Comparison of ENCODE assay signal across 12 cellular contexts in the genomic region with DNA sequence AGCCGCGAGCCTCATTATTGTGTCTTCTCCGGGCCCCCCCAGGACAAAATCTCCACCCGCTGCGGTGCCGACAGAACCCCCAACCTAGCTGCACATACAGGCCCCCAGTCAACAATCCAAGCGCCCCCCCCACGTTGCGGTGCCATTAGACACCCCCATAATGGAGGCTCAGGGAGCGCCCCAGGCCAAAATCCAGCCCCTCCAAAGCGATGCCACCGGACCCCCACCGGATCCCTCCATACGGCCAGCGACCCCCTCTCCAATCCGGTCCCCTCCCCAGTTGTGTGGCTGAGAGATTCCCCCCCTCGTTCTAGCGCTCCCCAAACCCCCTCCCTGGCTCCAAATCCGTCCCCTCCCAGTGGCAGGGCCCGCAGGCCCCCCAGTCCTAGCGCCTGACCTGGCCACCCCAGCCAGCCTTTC. TPM values are rescaled to one million over a fixed set of nuclear protein-coding genes. Genes with fewer than 3 reads are reported as not detected.
DNase-seq lines count a peak whose midpoint lies in the region; ATAC-seq and TF ChIP-seq lines count a peak whose summit lies in the region.
"Had no signal": no experiment of that assay in that cellular context is flagged by ENCODE, and none has a peak within 500 bp of the region (broad histone marks: within the 10 kb centered on the region; RNA-seq: fewer than 3 reads in every experiment).

No MANE protein-coding gene starts in this region.

- H3K9me3 ChIP-seq in heart right ventricle (no peaks in the 10 kb centered on the region), vagina (no peaks in the 10 kb centered on the region)

- H3K27me3 ChIP-seq in heart right ventricle (peaks cover 19 to 85% (median 58%) of the 10 kb centered on the region in 7 donors), vagina (no peaks in the 10 kb centered on the region)

- H3K4me1 Mint-ChIP-seq in endothelial cell (ENCODE audit: unreplicated experiment) = peaks cover 11% of the 10 kb centered on the region
- peaks cover 25% of the 10 kb centered on the region for H3K4me1 Mint-ChIP-seq in neural crest cell

- H3K4me3 ChIP-seq in heart right ventricle = peak overlapping the region in 9 of 10 donors; percentile 23 to 51 (median 46)
- H3K4me3 ChIP-seq in vagina = peak overlapping the region; percentile 42 to 45
- no peak overlapping the region for H3K4me3 ChIP-seq in foreskin fibroblast (ENCODE audit: low read depth in 1 of 2, low read length in 2 of 2)
- H3K4me3 ChIP-seq: lung had no signal

- H3K27ac ChIP-seq in heart right ventricle = peak overlapping the region in 1 of 10 donors; percentile 58
- peak overlapping the region; percentile 38 for H3K27ac ChIP-seq in vagina

- H3K9me3 Mint-ChIP-seq in endothelial cell (ENCODE audit: unreplicated experiment) (no peaks in the 10 kb centered on the region), neural crest cell (no peaks in the 10 kb centered on the region)

- no peak for TF ChIP-seq CTCF in heart right ventricle (IDR thresholded peaks at IDR 0.05)
- TF ChIP-seq CTCF in endothelial cell (IDR thresholded peaks at IDR 0.05; ENCODE audit: unreplicated experiment) = no peak
- TF ChIP-seq CTCF in neural crest cell (conservative IDR thresholded peaks at IDR 0.05) = no peak
- TF ChIP-seq CTCF in vagina (IDR thresholded peaks at IDR 0.05) = no peak
- no peak for TF ChIP-seq CTCF in foreskin fibroblast (IDR thresholded peaks at IDR 0.05; ENCODE audit: low read depth, low read length)

- peaks cover 6 to 31% (median 18%) of the 10 kb centered on the region in 9 donors for H3K4me1 ChIP-seq in heart right ventricle
- H3K4me1 ChIP-seq in vagina = peaks cover 16% of the 10 kb centered on the region

- DNase-seq in heart right ventricle (no peak), Right ventricle myocardium superior (no peak), endothelial cell (ENCODE audit: low spot score) (no peak), neural crest cell (ENCODE audit: low read depth, low spot score) (no peak), vagina (ENCODE audit: extremely low spot score in 2 of 2) (no peak), foreskin fibroblast (no peak)
- DNase-seq in activated T-cell treated with anti-CD3 and anti-CD28 coated beads, Interleukin-2, amount 50 U/mL, for 48 hours = no peak
- DNase-seq: erythroblast, GF-D8 had no signal

- peaks cover 24% of the 10 kb centered on the region for H3K27me3 Mint-ChIP-seq in endothelial cell (ENCODE audit: unreplicated experiment)
- peaks cover 44% of the 10 kb centered on the region for H3K27me3 Mint-ChIP-seq in neural crest cell (ENCODE audit: low read depth)

- H3K36me3 ChIP-seq in heart right ventricle = no peaks in the 10 kb centered on the region
- H3K36me3 ChIP-seq in vagina = no peaks in the 10 kb centered on the region

- H3K36me3 Mint-ChIP-seq in endothelial cell (ENCODE audit: low read depth, unreplicated experiment) (no peaks in the 10 kb centered on the region), neural crest cell (ENCODE audit: low read depth) (no peaks in the 10 kb centered on the region)

- intact Hi-C loops in heart right ventricle (cut with DNase I) (loop anchor here in 1 of 10 donors (10.0 kb wide), 1 partner anchor 54 kb away; the partner anchor contains the start of gene TNFAIP8L1), Right ventricle myocardium superior (cut with DNase I) (no loop called here), vagina (cut with DNase I) (no loop called here)

- WGBS in heart right ventricle, 2 donors = 0 to 1% methylated on average over 21 of the region's 21 CpGs

- TF ChIP-seq POLR2A in vagina (IDR thresholded peaks at IDR 0.05) = no peak

- peak overlapping the region; percentile 84 for H3K4me3 Mint-ChIP-seq in endothelial cell (ENCODE audit: unreplicated experiment)
- peak overlapping the region; percentile 81 for H3K4me3 Mint-ChIP-seq in neural crest cell

- no peak for ATAC-seq in heart right ventricle
- ATAC-seq in Right ventricle myocardium superior (ENCODE audit: poor library complexity) = no peak
- ATAC-seq in GM19397 (IDR thresholded peaks at IDR 0.05; ENCODE audit: unreplicated experiment) = no peak

- H3K27ac Mint-ChIP-seq in endothelial cell (ENCODE audit: unreplicated experiment) (no peak overlapping the region), neural crest cell (ENCODE audit: unreplicated experiment) (no peak overlapping the region)

RNA-seq across cellular contexts. Expression of gene SEMA6B, which starts 21.5 kb away (rescaled TPM):
- total RNA-seq in heart right ventricle (10 to 100 TPM in 4 of 10 donors, 1 to 10 TPM in 6; 3.4 to 27.9 (median 9.0) TPM), Right ventricle myocardium superior (15.0 TPM), endothelial cell (ENCODE audit: unreplicated experiment) (43.7 TPM), neural crest cell (21.7 and 25.3 TPM in 2 replicates), vagina (8.3 TPM)
- 10 to 100 TPM in 1 of 2 donors, 1 to 10 TPM in 1; 9.1 to 12.8 TPM for polyA plus RNA-seq in heart right ventricle

RNA-seq across cellular contexts. Expression of gene LRG1, which starts 41.1 kb away (rescaled TPM):
- 1 to 10 TPM in 1 of 10 donors, under 1 TPM in 9; 0.06 to 1.3 (median 0.31) TPM for total RNA-seq in heart right ventricle
- polyA plus RNA-seq in heart right ventricle = under 1 TPM; 0.15 to 0.29 TPM
- total RNA-seq in Right ventricle myocardium superior = 0.22 TPM
- 2.2 TPM for total RNA-seq in endothelial cell (ENCODE audit: unreplicated experiment)
- total RNA-seq in neural crest cell = 0.09 TPM in 2 replicates
- 6.9 TPM for total RNA-seq in vagina

RNA-seq across cellular contexts. Expression of gene PLIN5, which starts 45.9 kb away (rescaled TPM):
- 100 to 1,000 TPM in 1 of 10 donors, 10 to 100 TPM in 9; 33.6 to 144 (median 45.7) TPM for total RNA-seq in heart right ventricle
- polyA plus RNA-seq in heart right ventricle = 100 to 1,000 TPM in 1 of 2 donors, 10 to 100 TPM in 1; 25.7 to 149 TPM
- total RNA-seq in Right ventricle myocardium superior = 64.6 TPM
- total RNA-seq in endothelial cell (ENCODE audit: unreplicated experiment) = 0.64 TPM
- total RNA-seq in neural crest cell = 4.8 TPM in 2 replicates
- total RNA-seq in vagina = 8.8 TPM
- total RNA-seq: M059J had no signal

RNA-seq across cellular contexts. Expression of gene TNFAIP8L1, which starts 58.3 kb away (rescaled TPM):
- total RNA-seq in heart right ventricle = 10 to 100 TPM in 1 of 10 donors, 1 to 10 TPM in 9; 2.5 to 13.4 (median 6.1) TPM
- polyA plus RNA-seq in heart right ventricle = 1 to 10 TPM; 5.0 to 8.9 TPM
- total RNA-seq in Right ventricle myocardium superior = 4.6 TPM
- total RNA-seq in endothelial cell (ENCODE audit: unreplicated experiment) = 60.1 TPM
- 7.0 and 8.0 TPM in 2 replicates for total RNA-seq in neural crest cell
- total RNA-seq in vagina = 13.0 TPM

Comparison
In these comparisons a context has a peak if more than half of its experiments do, and no peak if none do; other contexts are left out.
1. H3K4me3 ChIP-seq: peak in heart right ventricle (9 of 10) and vagina (2 of 2); none in foreskin fibroblast (0 of 2).